In the genomic region with DNA sequence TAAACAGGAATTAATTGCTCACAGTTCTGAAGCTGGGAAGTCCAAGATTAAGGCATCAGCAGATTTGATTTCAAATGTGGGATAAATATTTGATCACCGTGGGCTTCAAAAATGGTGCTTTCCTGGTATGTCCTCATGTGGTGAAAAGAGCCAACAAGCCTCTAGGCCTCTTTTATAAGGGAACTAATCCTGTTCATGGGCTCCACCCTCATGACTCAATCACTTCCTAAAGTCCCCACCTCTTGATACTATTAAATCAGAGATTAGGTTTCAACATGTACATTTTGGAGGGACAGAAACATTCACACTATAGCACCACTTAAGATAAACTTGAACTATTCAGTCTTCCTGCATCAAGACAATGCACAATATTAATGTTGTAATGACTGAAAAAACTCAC, we compare ENCODE assay signal across 21 cellular contexts.
"Had no signal": no experiment of that assay in that cellular context is flagged by ENCODE, and none has a peak within 500 bp of the region (broad histone marks: within the 10 kb centered on the region; RNA-seq: fewer than 3 reads in every experiment).

No MANE protein-coding gene starts in this region.

- H3K27me3 Mint-ChIP-seq: activated CD4-positive, alpha-beta memory T cell treated with anti-CD3 and anti-CD28 coated beads, Interleukin-2, amount 10 ng/mL, durations not matched to agents 7 days and 5 days; activated CD8-positive, alpha-beta memory T cell treated with anti-CD3 and anti-CD28 coated beads, Interleukin-2, amount 10 ng/mL, durations not matched to agents 7 days and 5 days; activated naive CD8-positive, alpha-beta T cell; natural killer cell treated with Interleukin-12 subunit alpha and Interleukin-12 subunit beta and Interleukin-15 and Interleukin-18, amount 100 ng/mL, for 72 hours; stimulated activated naive CD8-positive, alpha-beta T cell treated with anti-CD3 and anti-CD28 coated beads, Interleukin-15, amount 100 ng/mL, for 72 hours had no signal

- H3K27ac ChIP-seq: parathyroid adenoma, right lobe of liver, suprapubic skin, transverse colon, uterus had no signal

- DNase-seq: activated CD4-positive, alpha-beta memory T cell treated with anti-CD3 and anti-CD28 coated beads, Interleukin-2, amount 10 ng/mL, durations not matched to agents 7 days and 5 days; activated CD4-positive, alpha-beta T cell treated with anti-CD3 and anti-CD28 coated beads for 48 hours; activated CD4-positive, CD25-positive, alpha-beta regulatory T cell; activated CD8-positive, alpha-beta memory T cell treated with anti-CD3 and anti-CD28 coated beads, Interleukin-2, amount 10 ng/mL, durations not matched to agents 7 days and 5 days; amniotic stem cell; dermis blood vessel endothelial cell; effector memory CD4-positive, alpha-beta T cell; hypothalamus; islet precursor cell; right lobe of liver; stimulated activated CD4-positive, alpha-beta T cell treated with anti-CD3 and anti-CD28 coated beads, Interleukin-4, amount 100 ng/mL, for 1 hour; stimulated activated naive CD8-positive, alpha-beta T cell treated with anti-CD3 and anti-CD28 coated beads, Interleukin-15, amount 100 ng/mL, for 72 hours; transverse colon; uterus had no signal

- H3K9ac ChIP-seq: parathyroid adenoma had no signal

- H3K4me1 ChIP-seq: parathyroid adenoma, right lobe of liver, suprapubic skin, transverse colon, uterus had no signal

- H2AFZ ChIP-seq: parathyroid adenoma had no signal

- H3K79me2 ChIP-seq: parathyroid adenoma had no signal

- H3K4me1 Mint-ChIP-seq: activated CD4-positive, alpha-beta memory T cell treated with anti-CD3 and anti-CD28 coated beads, Interleukin-2, amount 10 ng/mL, durations not matched to agents 7 days and 5 days; activated CD8-positive, alpha-beta memory T cell treated with anti-CD3 and anti-CD28 coated beads, Interleukin-2, amount 10 ng/mL, durations not matched to agents 7 days and 5 days; stimulated activated naive CD8-positive, alpha-beta T cell treated with anti-CD3 and anti-CD28 coated beads, Interleukin-15, amount 100 ng/mL, for 72 hours had no signal

- H3K36me3 ChIP-seq: suprapubic skin, transverse colon, uterus had no signal

- H3K4me3 Mint-ChIP-seq: activated CD4-positive, alpha-beta memory T cell treated with anti-CD3 and anti-CD28 coated beads, Interleukin-2, amount 10 ng/mL, durations not matched to agents 7 days and 5 days; activated CD8-positive, alpha-beta memory T cell treated with anti-CD3 and anti-CD28 coated beads, Interleukin-2, amount 10 ng/mL, durations not matched to agents 7 days and 5 days; activated naive CD8-positive, alpha-beta T cell; mesothelial cell of epicardium; natural killer cell treated with Interleukin-12 subunit alpha and Interleukin-12 subunit beta and Interleukin-15 and Interleukin-18, amount 100 ng/mL, for 72 hours; stimulated activated naive CD8-positive, alpha-beta T cell treated with anti-CD3 and anti-CD28 coated beads, Interleukin-15, amount 100 ng/mL, for 72 hours had no signal

- H3K4me2 ChIP-seq: smooth muscle cell had no signal

- ATAC-seq: activated CD8-positive, alpha-beta memory T cell treated with anti-CD3 and anti-CD28 coated beads, Interleukin-2, amount 10 ng/mL, durations not matched to agents 7 days and 5 days; natural killer cell treated with Interleukin-12 subunit alpha and Interleukin-12 subunit beta and Interleukin-15 and Interleukin-18, amount 100 ng/mL, for 72 hours; right lobe of liver; stimulated activated naive CD8-positive, alpha-beta T cell treated with anti-CD3 and anti-CD28 coated beads, Interleukin-15, amount 100 ng/mL, for 72 hours had no signal

- H3K9me3 ChIP-seq: right lobe of liver, suprapubic skin, transverse colon, uterus had no signal

- H3K4me3 ChIP-seq: lung, right lobe of liver, smooth muscle cell, suprapubic skin, transverse colon, uterus had no signal

- H3K27ac Mint-ChIP-seq: activated CD4-positive, alpha-beta memory T cell treated with anti-CD3 and anti-CD28 coated beads, Interleukin-2, amount 10 ng/mL, durations not matched to agents 7 days and 5 days; activated CD8-positive, alpha-beta memory T cell treated with anti-CD3 and anti-CD28 coated beads, Interleukin-2, amount 10 ng/mL, durations not matched to agents 7 days and 5 days; activated naive CD8-positive, alpha-beta T cell; mesothelial cell of epicardium; natural killer cell treated with Interleukin-12 subunit alpha and Interleukin-12 subunit beta and Interleukin-15 and Interleukin-18, amount 100 ng/mL, for 72 hours; stimulated activated naive CD8-positive, alpha-beta T cell treated with anti-CD3 and anti-CD28 coated beads, Interleukin-15, amount 100 ng/mL, for 72 hours had no signal

- H3K27me3 ChIP-seq: right lobe of liver, suprapubic skin, transverse colon, uterus had no signal

- H3K36me3 Mint-ChIP-seq: activated CD8-positive, alpha-beta memory T cell treated with anti-CD3 and anti-CD28 coated beads, Interleukin-2, amount 10 ng/mL, durations not matched to agents 7 days and 5 days; activated naive CD8-positive, alpha-beta T cell; mesothelial cell of epicardium; natural killer cell treated with Interleukin-12 subunit alpha and Interleukin-12 subunit beta and Interleukin-15 and Interleukin-18, amount 100 ng/mL, for 72 hours had no signal
